In genomic region chr6:158015188-158015506, GRCh38 we compare ENCODE assay signal across 1 cellular context.
TF ChIP-seq lines count a peak whose summit lies in the region.

No MANE protein-coding gene starts in this region.

TF ChIP-seq in A549, 52 proteins besides CTCF, POLR2A, EP300 and RAD21 (continued from another document):
- TF ChIP-seq BCL3 (IDR thresholded peaks at IDR 0.05): no peak
- no peak for TF ChIP-seq FOSB (CRISPR knock-in tag; IDR thresholded peaks at IDR 0.05)
- no peak for TF ChIP-seq FOXS1 (CRISPR knock-in tag; IDR thresholded peaks at IDR 0.05)
- TF ChIP-seq EHMT2 (IDR thresholded peaks at IDR 0.05; ENCODE audit: low read depth): no peak
- TF ChIP-seq RNF2 (IDR thresholded peaks at IDR 0.05; ENCODE audit: borderline replicate concordance, low read depth): no peak
- TF ChIP-seq ZC3H11A (IDR thresholded peaks at IDR 0.05): no peak
- no peak for TF ChIP-seq JUN (IDR thresholded peaks at IDR 0.05)
- no peak for TF ChIP-seq CEBPB (IDR thresholded peaks at IDR 0.05)
